8 cellular contexts compared by ENCODE assay signal in genomic region chr12:96194901-96195844, GRCh38. TPM values are rescaled to one million over a fixed set of nuclear protein-coding genes. Genes with fewer than 3 reads are reported as not detected.
DNase-seq lines count a peak whose midpoint lies in the region; ATAC-seq and TF ChIP-seq lines count a peak whose summit lies in the region.

No MANE protein-coding gene starts in this region.

- H3K4me3 ChIP-seq in SJSA1 (peak overlapping the region; percentile 74), parathyroid adenoma (ENCODE audit: low read depth, low read length) (peak overlapping the region; percentile 63), upper lobe of right lung (peak overlapping the region; percentile 83)

- peak overlapping the region; percentile 68 for H2AFZ ChIP-seq in parathyroid adenoma

- ATAC-seq in GM19328 (IDR thresholded peaks at IDR 0.05; ENCODE audit: unreplicated experiment) (peak; percentile 61), HG03439 (IDR thresholded peaks at IDR 0.05; ENCODE audit: unreplicated experiment) (peak; percentile 77), upper lobe of right lung (peak; percentile 52)

- intact Hi-C loops in upper lobe of right lung (cut with DNase I): no loop called here

- no peaks in the 10 kb centered on the region for H3K9me3 Mint-ChIP-seq in activated naive CD4-positive, alpha-beta T cell treated with anti-CD3 and anti-CD28 coated beads, Interleukin-2, amount 10 ng/mL, durations not matched to agents 7 days and 5 days
- peaks cover 6% of the 10 kb centered on the region for H3K9me3 Mint-ChIP-seq in glutamatergic neuron (ENCODE audit: unreplicated experiment)

- H3K4me2 ChIP-seq in parathyroid adenoma (ENCODE audit: low read length): peak overlapping the region; percentile 81

- H3K36me3 Mint-ChIP-seq in activated naive CD4-positive, alpha-beta T cell treated with anti-CD3 and anti-CD28 coated beads, Interleukin-2, amount 10 ng/mL, durations not matched to agents 7 days and 5 days: peaks cover 9% of the 10 kb centered on the region
- H3K36me3 Mint-ChIP-seq in glutamatergic neuron (ENCODE audit: unreplicated experiment): no peaks in the 10 kb centered on the region

- H3K27me3 Mint-ChIP-seq in activated naive CD4-positive, alpha-beta T cell treated with anti-CD3 and anti-CD28 coated beads, Interleukin-2, amount 10 ng/mL, durations not matched to agents 7 days and 5 days: peaks cover 4% of the 10 kb centered on the region
- peaks cover 9% of the 10 kb centered on the region for H3K27me3 Mint-ChIP-seq in glutamatergic neuron (ENCODE audit: unreplicated experiment)

- no peak overlapping the region for H3K9ac ChIP-seq in parathyroid adenoma

- H3K36me3 ChIP-seq in SJSA1 (no peaks in the 10 kb centered on the region), parathyroid adenoma (ENCODE audit: control insufficient read depth, insufficient read depth, low read length) (no peaks in the 10 kb centered on the region), upper lobe of right lung (no peaks in the 10 kb centered on the region)

- peak overlapping the region; percentile 86 for H3K27ac ChIP-seq in SJSA1
- H3K27ac ChIP-seq in parathyroid adenoma: peak overlapping the region; percentile 41
- H3K27ac ChIP-seq in upper lobe of right lung: peak overlapping the region; percentile 84

- CTCF ChIA-PET in activated naive CD4-positive, alpha-beta T cell treated with anti-CD3 and anti-CD28 coated beads, Interleukin-2, amount 10 ng/mL, durations not matched to agents 7 days and 5 days (lab: Charles Lee): interaction anchor here (0.8 to 2.0 kb wide), 2 partner anchors 11 to 20 kb away, joined by 3 to 7 read pairs; no protein-coding TSS in a partner anchor

- H3K27ac Mint-ChIP-seq in activated naive CD4-positive, alpha-beta T cell treated with anti-CD3 and anti-CD28 coated beads, Interleukin-2, amount 10 ng/mL, durations not matched to agents 7 days and 5 days: peak overlapping the region; percentile 95
- peak overlapping the region; percentile 54 for H3K27ac Mint-ChIP-seq in glutamatergic neuron (ENCODE audit: unreplicated experiment)

- H3K27me3 ChIP-seq in SJSA1 (replicated peaks) (no peaks in the 10 kb centered on the region), parathyroid adenoma (ENCODE audit: control insufficient read depth, insufficient read depth, low read length) (no peaks in the 10 kb centered on the region), upper lobe of right lung (no peaks in the 10 kb centered on the region)

- H3K79me2 ChIP-seq in parathyroid adenoma: no peaks in the 10 kb centered on the region

- peaks cover 39% of the 10 kb centered on the region for H3K4me1 ChIP-seq in SJSA1 (replicated peaks)
- H3K4me1 ChIP-seq in parathyroid adenoma: no peaks in the 10 kb centered on the region
- H3K4me1 ChIP-seq in upper lobe of right lung: peaks cover 24% of the 10 kb centered on the region

- no peaks in the 10 kb centered on the region for H3K9me3 ChIP-seq in SJSA1 (replicated peaks)
- no peaks in the 10 kb centered on the region for H3K9me3 ChIP-seq in parathyroid adenoma (ENCODE audit: control insufficient read depth, low read length)
- no peaks in the 10 kb centered on the region for H3K9me3 ChIP-seq in upper lobe of right lung

- peak overlapping the region; percentile 91 for H3K4me3 Mint-ChIP-seq in activated naive CD4-positive, alpha-beta T cell treated with anti-CD3 and anti-CD28 coated beads, Interleukin-2, amount 10 ng/mL, durations not matched to agents 7 days and 5 days
- H3K4me3 Mint-ChIP-seq in glutamatergic neuron (ENCODE audit: unreplicated experiment): peak overlapping the region; percentile 91

- peak; percentile 86 for DNase-seq in CD1c-positive myeloid dendritic cell (ENCODE audit: extremely low spot score)
- peak; percentile 64 to 73 for DNase-seq in SJSA1 (ENCODE audit: low read depth in 1 of 2, low spot score in 2 of 2)
- peak; percentile 81 for DNase-seq in activated naive CD4-positive, alpha-beta T cell treated with anti-CD3 and anti-CD28 coated beads, Interleukin-2, amount 10 ng/mL, durations not matched to agents 7 days and 5 days
- DNase-seq in glutamatergic neuron: peak; percentile 57
- DNase-seq in upper lobe of right lung: peak; percentile 67

- TF ChIP-seq CTCF in glutamatergic neuron (IDR thresholded peaks at IDR 0.05; ENCODE audit: partially characterized antibody, unreplicated experiment): no peak
- TF ChIP-seq CTCF in parathyroid adenoma (IDR thresholded peaks at IDR 0.05): no peak
- no peak for TF ChIP-seq CTCF in upper lobe of right lung (IDR thresholded peaks at IDR 0.05)

- H3K4me1 Mint-ChIP-seq in activated naive CD4-positive, alpha-beta T cell treated with anti-CD3 and anti-CD28 coated beads, Interleukin-2, amount 10 ng/mL, durations not matched to agents 7 days and 5 days: peaks cover 48% of the 10 kb centered on the region
- H3K4me1 Mint-ChIP-seq in glutamatergic neuron (ENCODE audit: low read depth, unreplicated experiment): peaks cover 15% of the 10 kb centered on the region

RNA-seq across cellular contexts. Expression of gene ELK3, which starts 1.0 kb away (rescaled TPM):
- 19.0 and 20.6 TPM in 2 replicates for total RNA-seq in SJSA1 (2014; rRNA removed; shearing (Covaris generic))
- total RNA-seq in glutamatergic neuron (ENCODE audit: unreplicated experiment) (3.7 TPM), upper lobe of right lung (41.2 TPM)

Comparison
In these comparisons a context has a peak if more than half of its experiments do, and no peak if none do; other contexts are left out.
1. Peak in every context shown above with its lines: DNase-seq, ATAC-seq, H3K4me3 ChIP-seq and H3K27ac ChIP-seq.